In the genomic region with DNA sequence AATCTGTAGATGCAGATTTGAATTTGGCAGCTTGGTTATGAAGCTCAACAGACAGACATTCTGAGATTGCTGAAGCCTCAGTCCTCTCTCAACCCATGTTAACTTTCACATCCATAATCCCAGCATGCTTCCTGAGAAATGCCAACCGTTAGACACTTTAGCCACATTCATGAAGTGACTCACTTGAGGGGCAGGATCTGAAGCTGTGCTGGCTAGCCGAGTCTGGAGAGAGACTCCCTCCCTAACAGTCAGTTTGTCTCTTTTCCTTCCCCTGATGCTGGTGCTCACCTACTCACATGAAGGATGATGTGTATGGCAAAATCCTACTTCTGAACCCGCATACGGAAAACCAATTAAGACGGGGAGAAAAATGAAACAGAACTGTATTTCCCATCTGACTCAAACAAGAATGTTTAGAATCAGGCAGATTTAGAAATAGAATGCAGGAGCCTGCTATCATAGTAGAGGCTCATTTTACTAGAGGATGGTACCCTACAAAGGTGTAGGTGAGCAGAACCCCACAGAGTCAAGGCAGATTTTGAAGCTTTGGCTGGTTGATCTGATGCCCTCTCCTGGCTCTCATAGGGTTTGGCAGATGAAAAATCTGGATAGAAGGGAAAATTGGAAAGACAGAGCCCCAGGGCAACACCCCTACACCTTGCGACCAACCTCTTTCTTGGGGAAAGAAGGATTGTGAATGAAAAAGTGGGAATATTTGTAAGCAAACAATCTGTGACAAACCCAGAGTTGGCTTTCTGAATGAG, we compare ENCODE assay signal across 13 cellular contexts.
DNase-seq lines count a peak whose midpoint lies in the region; ATAC-seq and TF ChIP-seq lines count a peak whose summit lies in the region.
"Had no signal": no experiment of that assay in that cellular context is flagged by ENCODE, and none has a peak within 500 bp of the region (broad histone marks: within the 10 kb centered on the region; RNA-seq: fewer than 3 reads in every experiment).

No MANE protein-coding gene starts in this region.

- no peak overlapping the region for H3K9ac ChIP-seq in PC-3 (ENCODE audit: low read length)
- no peak overlapping the region for H3K9ac ChIP-seq in endodermal cell (ENCODE audit: extremely low read depth, low read length, poor library complexity, severe bottlenecking)

- H3K4me2 ChIP-seq in PC-3 (ENCODE audit: low read length): no peak overlapping the region

- intact Hi-C loops in PC-3 (cut with micrococcal nuclease): no loop called here

- POLR2A ChIA-PET in PC-3 (lab: Charles Lee; ENCODE audit: unreplicated experiment): no interaction called here
- POLR2A ChIA-PET in activated CD4-positive, alpha-beta T cell treated with anti-CD3 and anti-CD28 coated beads, Interleukin-2, amount 10 ng/mL, durations not matched to agents 7 days and 5 days (lab: Charles Lee): no interaction called here

- H3K27ac Mint-ChIP-seq in endodermal cell (no peak overlapping the region), nephron (peak overlapping the region in 2 of 3 experiments; percentile 17 to 24)
- H3K27ac Mint-ChIP-seq in activated CD4-positive, alpha-beta T cell treated with anti-CD3 and anti-CD28 coated beads, Interleukin-2, amount 10 ng/mL, durations not matched to agents 7 days and 5 days: no peak overlapping the region
- H3K27ac Mint-ChIP-seq: brain had no signal

- peak; percentile 29; the same call in 1 of the 2 replicates for TF ChIP-seq CTCF in PC-3 (conservative IDR thresholded peaks at IDR 0.05; ENCODE audit: low read depth, low read length)
- TF ChIP-seq CTCF in endodermal cell (conservative IDR thresholded peaks at IDR 0.05): peak; percentile 50
- TF ChIP-seq CTCF in nephron (IDR thresholded peaks at IDR 0.05; ENCODE audit: unreplicated experiment in 3 of 3): no peak

- H3K4me3 ChIP-seq in PC-3 (ENCODE audit: low read length) (no peak overlapping the region), endodermal cell (ENCODE audit: low read length) (no peak overlapping the region)

- H3K4me1 Mint-ChIP-seq in endodermal cell (peaks cover 38% of the 10 kb centered on the region), nephron (peaks cover 40% of the 10 kb centered on the region)
- peaks cover 10% of the 10 kb centered on the region for H3K4me1 Mint-ChIP-seq in activated CD4-positive, alpha-beta T cell treated with anti-CD3 and anti-CD28 coated beads, Interleukin-2, amount 10 ng/mL, durations not matched to agents 7 days and 5 days

- in situ Hi-C loops in KBM-7 (cut with MboI; ENCODE audit: low pct_unique_long_range_greater_than_20kb, low sequenced_read_pairs): no loop called here

- WGBS in endodermal cell (ENCODE audit: insufficient coverage in 1 of 2, insufficient read length in 1 of 2), 2 experiments: 93 to 98% methylated on average over 6 of the region's 6 CpGs

- peaks cover 23% of the 10 kb centered on the region for H3K36me3 Mint-ChIP-seq in endodermal cell (ENCODE audit: low read depth)
- peaks cover 21% of the 10 kb centered on the region for H3K36me3 Mint-ChIP-seq in nephron (ENCODE audit: low read depth)
- peaks cover 16% of the 10 kb centered on the region for H3K36me3 Mint-ChIP-seq in activated CD4-positive, alpha-beta T cell treated with anti-CD3 and anti-CD28 coated beads, Interleukin-2, amount 10 ng/mL, durations not matched to agents 7 days and 5 days (ENCODE audit: low read depth)

- H3K9me3 ChIP-seq in PC-3 (ENCODE audit: low read length) (no peaks in the 10 kb centered on the region), endodermal cell (ENCODE audit: control insufficient read depth, low read length) (peaks cover 15% of the 10 kb centered on the region)

- no peaks in the 10 kb centered on the region for H3F3A ChIP-seq in PC-3 (ENCODE audit: low read length, unreplicated experiment)

- H3K79me2 ChIP-seq in PC-3 (ENCODE audit: low read length): no peaks in the 10 kb centered on the region

- no peak overlapping the region for H3K27ac ChIP-seq in PC-3 (ENCODE audit: low read length)
- H3K27ac ChIP-seq in endodermal cell (ENCODE audit: low read depth, low read length): no peak overlapping the region

- H3K27me3 Mint-ChIP-seq in endodermal cell (ENCODE audit: insufficient read depth): no peaks in the 10 kb centered on the region
- no peaks in the 10 kb centered on the region for H3K27me3 Mint-ChIP-seq in nephron (ENCODE audit: low read depth)
- H3K27me3 Mint-ChIP-seq in activated CD4-positive, alpha-beta T cell treated with anti-CD3 and anti-CD28 coated beads, Interleukin-2, amount 10 ng/mL, durations not matched to agents 7 days and 5 days: no peaks in the 10 kb centered on the region

- H4K20me1 ChIP-seq in PC-3 (ENCODE audit: low read length): no peaks in the 10 kb centered on the region

- ATAC-seq in PC-3 (0 out of 2 replicates have a peak, but pooled peaks have one; percentile 24), GM21423 (IDR thresholded peaks at IDR 0.05; ENCODE audit: unreplicated experiment) (no peak)

- no peaks in the 10 kb centered on the region for H3K9me2 ChIP-seq in PC-3 (replicated peaks; ENCODE audit: low read length)

- CTCF ChIA-PET in PC-3 (lab: Charles Lee): no interaction called here
- CTCF ChIA-PET in activated CD4-positive, alpha-beta T cell treated with anti-CD3 and anti-CD28 coated beads, Interleukin-2, amount 10 ng/mL, durations not matched to agents 7 days and 5 days (lab: Charles Lee): no interaction called here

- BruUV-seq in PC-3 (replicated peaks; lab: Mats Ljungman, UMichigan): no TSS peak

- no peak overlapping the region for H2AFZ ChIP-seq in PC-3 (ENCODE audit: low read length)

- H3K27me3 ChIP-seq in PC-3 (ENCODE audit: low read length): no peaks in the 10 kb centered on the region
- H3K27me3 ChIP-seq in endodermal cell (ENCODE audit: control insufficient read depth, insufficient read depth, low read length, poor library complexity, severe bottlenecking): no peaks in the 10 kb centered on the region

- peaks cover 18% of the 10 kb centered on the region for H3K9me3 Mint-ChIP-seq in endodermal cell
- H3K9me3 Mint-ChIP-seq in nephron: peaks cover 2% of the 10 kb centered on the region
- H3K9me3 Mint-ChIP-seq in activated CD4-positive, alpha-beta T cell treated with anti-CD3 and anti-CD28 coated beads, Interleukin-2, amount 10 ng/mL, durations not matched to agents 7 days and 5 days: peaks cover 11% of the 10 kb centered on the region

- H3K4me1 ChIP-seq in PC-3 (ENCODE audit: insufficient read depth, low read length) (peaks cover 4% of the 10 kb centered on the region; the same call in 1 of the 2 replicates), endodermal cell (ENCODE audit: control insufficient read depth, insufficient read depth, low read length) (peaks cover 16% of the 10 kb centered on the region)

- H3K36me3 ChIP-seq in PC-3 (ENCODE audit: low read depth, low read length) (no peaks in the 10 kb centered on the region), endodermal cell (ENCODE audit: control insufficient read depth, insufficient read depth, low read length) (no peaks in the 10 kb centered on the region)

- H3K4me3 Mint-ChIP-seq in endodermal cell: no peak overlapping the region
- H3K4me3 Mint-ChIP-seq in nephron: no peak overlapping the region
- no peak overlapping the region for H3K4me3 Mint-ChIP-seq in activated CD4-positive, alpha-beta T cell treated with anti-CD3 and anti-CD28 coated beads, Interleukin-2, amount 10 ng/mL, durations not matched to agents 7 days and 5 days
- H3K4me3 Mint-ChIP-seq: brain had no signal

- DNase-seq in Daoy (ENCODE audit: low read depth) (peak; percentile 81), PC-3 (peak; percentile 10), endodermal cell (no peak), KBM-7 (no peak)
- DNase-seq in activated CD4-positive, alpha-beta T cell treated with anti-CD3 and anti-CD28 coated beads, Interleukin-2, amount 10 ng/mL, durations not matched to agents 7 days and 5 days: no peak
- no peak for DNase-seq in stimulated activated CD4-positive, alpha-beta T cell treated with anti-CD3 and anti-CD28 coated beads, Interleukin-2, amount 100 ng/mL, for 24 hours
- DNase-seq: Kasumi-1, midbrain, NCI-H2029, NCI-H82 had no signal

Comparison
In these comparisons a context has a peak if more than half of its experiments do, and no peak if none do; other contexts are left out.
1. DNase-seq: peak in Daoy (single experiment) and PC-3 (single experiment); none in endodermal cell (single experiment), KBM-7 (single experiment), activated CD4-positive, alpha-beta T cell treated with anti-CD3 and anti-CD28 coated beads, Interleukin-2, amount 10 ng/mL, durations not matched to agents 7 days and 5 days (single experiment) and stimulated activated CD4-positive, alpha-beta T cell treated with anti-CD3 and anti-CD28 coated beads, Interleukin-2, amount 100 ng/mL, for 24 hours (0 of 2).
2. CTCF ChIP-seq: peak in PC-3 (single experiment) and endodermal cell (single experiment); none in nephron (0 of 3).
3. H3K27ac Mint-ChIP-seq: peak in nephron (2 of 3); none in endodermal cell (single experiment) and activated CD4-positive, alpha-beta T cell treated with anti-CD3 and anti-CD28 coated beads, Interleukin-2, amount 10 ng/mL, durations not matched to agents 7 days and 5 days (single experiment).